Comparison of ENCODE assay signal across 18 cellular contexts in genomic region chr19:12606796-12607195, GRCh38. TPM values are rescaled to one million over a fixed set of nuclear protein-coding genes. Genes with fewer than 3 reads are reported as not detected.
DNase-seq lines count a peak whose midpoint lies in the region; ATAC-seq, FAIRE-seq and TF ChIP-seq lines count a peak whose summit lies in the region.
"Had no signal": no experiment of that assay in that cellular context is flagged by ENCODE, and none has a peak within 500 bp of the region (broad histone marks: within the 10 kb centered on the region; RNA-seq: fewer than 3 reads in every experiment).

No MANE protein-coding gene starts in this region.

- no peaks in the 10 kb centered on the region for H3K27me3 ChIP-seq in bronchial epithelial cell (ENCODE audit: control insufficient read depth, insufficient read depth, low read length)
- no peaks in the 10 kb centered on the region for H3K27me3 ChIP-seq in sigmoid colon
- no peaks in the 10 kb centered on the region for H3K27me3 ChIP-seq in thyroid gland

- DNase-seq in RWPE1 (ENCODE audit: low spot score) (peak; percentile 43), bronchial epithelial cell (ENCODE audit: low read depth) (peak; percentile 56), sigmoid colon (peak; percentile 28), amygdala (lab: John Stamatoyannopoulos, UW) (no peak), thyroid gland (no peak)
- DNase-seq: Calu3; CD4-positive, alpha-beta memory T cell; COR-L47; DMS53; DMS79 treated with DMSO at 0.1 percent for 48 hours; GF-D8; GOT3; HFFc6 had no signal

- POLR2A ChIA-PET in RWPE1 (lab: Yijun Ruan, JAX; ENCODE audit: low non-redundant PET) = no interaction called here

- FAIRE-seq in bronchial epithelial cell (lab: Jason Lieb, UNC) = no peak
- FAIRE-seq: GM12891, GM18507, H54 had no signal

- H3K27ac ChIP-seq in RWPE1 = peak overlapping the region; percentile 49
- H3K27ac ChIP-seq in sigmoid colon = no peak overlapping the region
- no peak overlapping the region for H3K27ac ChIP-seq in thyroid gland

- TF ChIP-seq CTCF in RWPE1 (conservative IDR thresholded peaks at IDR 0.05; ENCODE audit: low read depth) = no peak
- TF ChIP-seq CTCF in bronchial epithelial cell (IDR thresholded peaks at IDR 0.05; ENCODE audit: insufficient read depth, low read length, severe bottlenecking) = no peak
- no peak for TF ChIP-seq CTCF in sigmoid colon (IDR thresholded peaks at IDR 0.05)
- TF ChIP-seq CTCF in thyroid gland (IDR thresholded peaks at IDR 0.05) = no peak

- intact Hi-C loops in sigmoid colon (cut with DNase I) = no loop called here
- intact Hi-C loops in thyroid gland (cut with DNase I) = no loop called here

- H3K36me3 ChIP-seq in bronchial epithelial cell (ENCODE audit: control insufficient read depth, insufficient read depth, low read length) (peaks cover 5% of the 10 kb centered on the region), sigmoid colon (peaks cover 0 to 66% (median 3%) of the 10 kb centered on the region in 4 donors), thyroid gland (peaks cover 0 to 6% of the 10 kb centered on the region in 2 donors)

- 96 to 100% methylated on average over 1 of the region's 1 CpG for WGBS in sigmoid colon, 2 donors
- WGBS in thyroid gland, 2 donors = 96% methylated on average over 1 of the region's 1 CpG

- CTCF ChIA-PET in RWPE1 (lab: Yijun Ruan, JAX) = interaction anchor here (0.6 kb wide), 1 partner anchor 169 kb away, joined by 3 read pairs; no protein-coding TSS in a partner anchor

- no peak for ATAC-seq in HG03175 (IDR thresholded peaks at IDR 0.05; ENCODE audit: unreplicated experiment)

- H3K4me1 ChIP-seq in sigmoid colon (peaks cover 0 to 15% (median 12%) of the 10 kb centered on the region in 4 donors), thyroid gland (peaks cover 0 to 9% of the 10 kb centered on the region in 2 donors)

- TF ChIP-seq POLR2A in sigmoid colon (IDR thresholded peaks at IDR 0.05) = no peak
- no peak for TF ChIP-seq POLR2A in thyroid gland (IDR thresholded peaks at IDR 0.05)

- no peak for TF ChIP-seq EP300 in sigmoid colon (IDR thresholded peaks at IDR 0.05)

- H3K9me3 ChIP-seq in sigmoid colon (no peaks in the 10 kb centered on the region), thyroid gland (no peaks in the 10 kb centered on the region)
- H3K9me3 ChIP-seq: HAP-1 had no signal

- H3K4me3 ChIP-seq in bronchial epithelial cell (ENCODE audit: low read depth, low read length) = no peak overlapping the region
- no peak overlapping the region for H3K4me3 ChIP-seq in sigmoid colon
- no peak overlapping the region for H3K4me3 ChIP-seq in thyroid gland (replicated peaks in 1 of 3)
- H3K4me3 ChIP-seq: HAP-1 had no signal

RNA-seq across cellular contexts. Expression of gene ZNF490, which starts 3.8 kb away (rescaled TPM):
- 5.8 and 7.9 TPM in 2 replicates for total RNA-seq in bronchial epithelial cell
- total RNA-seq in sigmoid colon = 1 to 10 TPM; 4.3 to 7.8 (median 5.5) TPM
- polyA plus RNA-seq in sigmoid colon = 1 to 10 TPM in 2 of 3 donors, not detected in 1; 1.6 to 2.2 TPM
- total RNA-seq in thyroid gland = 10 to 100 TPM; 11.3 to 28.9 (median 17.5) TPM

RNA-seq across cellular contexts. Expression of gene ZNF791, which starts 3.9 kb away (rescaled TPM):
- total RNA-seq in bronchial epithelial cell (11.1 and 11.8 TPM in 2 replicates), sigmoid colon (10 to 100 TPM; 16.6 to 27.6 (median 22.3) TPM), thyroid gland (10 to 100 TPM; 37.8 to 44.9 (median 39.5) TPM)
- polyA plus RNA-seq in sigmoid colon = 1 to 10 TPM; 4.2 to 9.4 (median 5.3) TPM

RNA-seq across cellular contexts. Expression of gene ZNF564, which starts 55.5 kb away (rescaled TPM):
- total RNA-seq in bronchial epithelial cell (7.4 and 9.0 TPM in 2 replicates), sigmoid colon (10 to 100 TPM; 11.7 to 17.8 (median 16.4) TPM), thyroid gland (10 to 100 TPM; 19.4 to 27.3 (median 23.9) TPM)
- 1 to 10 TPM; 7.4 to 9.0 (median 7.8) TPM for polyA plus RNA-seq in sigmoid colon

RNA-seq across cellular contexts. Expression of gene MAN2B1, which starts 59.7 kb away (rescaled TPM):
- total RNA-seq in bronchial epithelial cell (29.8 and 32.1 TPM in 2 replicates), sigmoid colon (10 to 100 TPM; 41.1 to 75.6 (median 63.8) TPM), thyroid gland (100 to 1,000 TPM in 1 of 4 donors, 10 to 100 TPM in 3; 38.0 to 106 (median 82.5) TPM)
- polyA plus RNA-seq in sigmoid colon = 10 to 100 TPM; 26.4 to 68.1 (median 31.0) TPM

RNA-seq across cellular contexts. Expression of gene WDR83, which starts 59.8 kb away (rescaled TPM):
- total RNA-seq in bronchial epithelial cell (13.8 and 21.1 TPM in 2 replicates), sigmoid colon (10 to 100 TPM in 2 of 4 donors, 1 to 10 TPM in 2; 7.8 to 11.7 (median 10.0) TPM), thyroid gland (10 to 100 TPM in 3 of 4 donors, 1 to 10 TPM in 1; 9.5 to 17.5 (median 14.3) TPM)
- 10 to 100 TPM in 2 of 3 donors, 1 to 10 TPM in 1; 8.3 to 13.4 (median 12.6) TPM for polyA plus RNA-seq in sigmoid colon

Comparison
In these comparisons a context has a peak if more than half of its experiments do, and no peak if none do; other contexts are left out.
1. DNase-seq: peak in RWPE1 (single experiment), bronchial epithelial cell (single experiment) and sigmoid colon (single experiment); none in amygdala (0 of 56) and thyroid gland (0 of 2).